Comparison of ENCODE assay signal across 17 cellular contexts in genomic region chr22:48496987-48497650, GRCh38.
A peak's percentile ranks its signal among the peaks of the same experiment; 100 is the strongest.
DNase-seq lines count a peak whose midpoint lies in the region; ATAC-seq and TF ChIP-seq lines count a peak whose summit lies in the region.
"Had no signal": no experiment of that assay in that cellular context is flagged by ENCODE, and none has a peak within 500 bp of the region (broad histone marks: within the 10 kb centered on the region; RNA-seq: fewer than 3 reads in every experiment).

No MANE protein-coding gene starts in this region.

- no peak overlapping the region for H3K4ac ChIP-seq in mesendoderm (ENCODE audit: low read depth, low read length)

- H3K18ac ChIP-seq in mesendoderm (ENCODE audit: low read length) = no peak overlapping the region

- no peak overlapping the region for H2AK5ac ChIP-seq in mesendoderm (ENCODE audit: low read length)

- ATAC-seq in Right ventricle myocardium inferior = no peak
- ATAC-seq in WTC11 = no peak; the same call in 1 of the 2 replicates
- ATAC-seq in aorta (ENCODE audit: low FRiP score) = no peak
- no peak for ATAC-seq in HG03342 (IDR thresholded peaks at IDR 0.05; ENCODE audit: unreplicated experiment)

- H3K9me3 ChIP-seq in right atrium auricular region (no peaks in the 10 kb centered on the region), aorta (ENCODE audit: control insufficient read depth, low read length) (no peaks in the 10 kb centered on the region)
- H3K9me3 ChIP-seq: BLaER1, Peyer's patch, SJSA1 had no signal

- no peak overlapping the region for H4K5ac ChIP-seq in mesendoderm (ENCODE audit: low read length)

- POLR2A ChIA-PET in WTC11 (lab: Charles Lee) = interaction anchor here (0.6 kb wide), 1 partner anchor 124 kb away, joined by 3 read pairs; no protein-coding TSS in a partner anchor

- H3K27me3 ChIP-seq in right atrium auricular region = no peaks in the 10 kb centered on the region
- no peaks in the 10 kb centered on the region for H3K27me3 ChIP-seq in mesendoderm (ENCODE audit: insufficient read depth, low read length, poor library complexity)
- no peaks in the 10 kb centered on the region for H3K27me3 ChIP-seq in aorta (ENCODE audit: control insufficient read depth in 1 of 2, insufficient read depth in 2 of 2, low read length in 1 of 2)
- H3K27me3 ChIP-seq: Peyer's patch, SJSA1 had no signal

- H3K27ac ChIP-seq in right atrium auricular region (no peak overlapping the region), mesendoderm (ENCODE audit: low read depth, low read length) (no peak overlapping the region), aorta (ENCODE audit: low read depth in 1 of 2, low read length in 2 of 2) (no peak overlapping the region)
- H3K27ac ChIP-seq: BLaER1, Peyer's patch, SJSA1 had no signal

- intact Hi-C loops in Right ventricle myocardium inferior (cut with DNase I) (loop anchor here (10.0 kb wide), 1 partner anchor 1652 kb away; no protein-coding TSS in a partner anchor), aorta (cut with DNase I) (no loop called here)

- peak overlapping the region; percentile 20 for H3K9ac ChIP-seq in mesendoderm (ENCODE audit: low read length)
- H3K9ac ChIP-seq: BLaER1 had no signal

- CTCF ChIA-PET in WTC11 (lab: Charles Lee) = interaction anchor here (0.6 to 1.9 kb wide), 3 partner anchors 10 to 1067 kb away, joined by 3 to 4 read pairs (median 4); no protein-coding TSS in a partner anchor

- no peak overlapping the region for H2BK5ac ChIP-seq in mesendoderm (ENCODE audit: low read length)

- peak overlapping the region; percentile 43 for H3K4me2 ChIP-seq in mesendoderm (ENCODE audit: low read length)
- H3K4me2 ChIP-seq: BLaER1 had no signal

- peaks cover 23% of the 10 kb centered on the region for H3K79me2 ChIP-seq in mesendoderm (ENCODE audit: control insufficient read depth, insufficient read depth, low read length)

- no peak overlapping the region for H4K8ac ChIP-seq in mesendoderm (ENCODE audit: low read depth, low read length)

- H2BK15ac ChIP-seq in mesendoderm (replicated peaks; ENCODE audit: low read depth) = no peak overlapping the region

- peak overlapping the region; percentile 47; the same call in 1 of the 2 replicates for H3K4me3 Mint-ChIP-seq in WTC11

- no peak overlapping the region for H3K4me3 ChIP-seq in right atrium auricular region
- no peak overlapping the region for H3K4me3 ChIP-seq in mesendoderm (ENCODE audit: low read length)
- H3K4me3 ChIP-seq in aorta (ENCODE audit: low read length in 2 of 2) = no peak overlapping the region
- H3K4me3 ChIP-seq: BLaER1, Peyer's patch, SJSA1 had no signal

- no peak overlapping the region for H3K27ac Mint-ChIP-seq in WTC11

- no CpG with 5 or more reads among the region's 30 CpGs for whole genome bisulfite sequencing in mesendoderm (ENCODE audit: extremely low coverage, insufficient coverage, low lambda C conversion rate)
- WGBS in aorta, 2 donors = 76 to 81% methylated on average over 26 to 28 of the region's 30 CpGs

- 0 out of 2 replicates have a peak, but pooled peaks cover under 1% of the 10 kb centered on the region for H3K36me3 Mint-ChIP-seq in WTC11

- TF ChIP-seq CTCF in right atrium auricular region (IDR thresholded peaks at IDR 0.05) (no peak), WTC11 (IDR thresholded peaks at IDR 0.05) (no peak), GM20000 (IDR thresholded peaks at IDR 0.05; ENCODE audit: extremely low read depth, missing control alignments) (no peak)

- H3K23ac ChIP-seq in mesendoderm (ENCODE audit: low read length) = no peak overlapping the region

- H3K4me1 ChIP-seq in right atrium auricular region (no peaks in the 10 kb centered on the region), mesendoderm (ENCODE audit: control insufficient read depth, low read depth, low read length) (peaks cover 14% of the 10 kb centered on the region), aorta (ENCODE audit: control insufficient read depth in 1 of 2, insufficient read depth in 2 of 2, low read length in 2 of 2) (no peaks in the 10 kb centered on the region)
- H3K4me1 ChIP-seq: BLaER1, Peyer's patch had no signal

- H3K36me3 ChIP-seq in right atrium auricular region = no peaks in the 10 kb centered on the region
- H3K36me3 ChIP-seq in mesendoderm (ENCODE audit: control insufficient read depth, insufficient read depth, low read length) = no peaks in the 10 kb centered on the region
- no peaks in the 10 kb centered on the region for H3K36me3 ChIP-seq in aorta (ENCODE audit: control insufficient read depth in 1 of 2, insufficient read depth in 2 of 2, low read length in 1 of 2)
- H3K36me3 ChIP-seq: BLaER1, Peyer's patch had no signal

- H3K56ac ChIP-seq in mesendoderm (ENCODE audit: low read length) = peak overlapping the region; percentile 75

- peaks cover 15% of the 10 kb centered on the region for H3K79me1 ChIP-seq in mesendoderm (ENCODE audit: low read length)

- peaks cover 55% of the 10 kb centered on the region for H3K4me1 Mint-ChIP-seq in WTC11

- no peak overlapping the region for H2BK120ac ChIP-seq in mesendoderm (ENCODE audit: low read depth, low read length)

- DNase-seq in Right ventricle myocardium inferior (ENCODE audit: missing footprints) = peak; percentile 42
- DNase-seq in right atrium auricular region (ENCODE audit: low spot score) = no peak
- DNase-seq in WTC11 (ENCODE audit: low spot score) = peak; percentile 55
- peak; percentile 64 for DNase-seq in mesendoderm
- DNase-seq in aorta = peak; percentile 35 to 64
- DNase-seq in epidermal melanocyte (ENCODE audit: insufficient read length, low spot score) = no peak
- DNase-seq in GM20000 (ENCODE audit: low spot score) = no peak
- DNase-seq: 8988T, DMS 273 treated with DMSO at 0.1 percent for 48 hours, EL, NCI-H1417 treated with DMSO at 0.1 percent for 48 hours, NCI-H2029, NCI-H510A treated with DMSO at 0.1 percent for 48 hours had no signal

- no peaks in the 10 kb centered on the region for H3K9me3 Mint-ChIP-seq in WTC11

- 0 out of 2 replicates have a peak, but pooled peaks cover 2% of the 10 kb centered on the region for H3K27me3 Mint-ChIP-seq in WTC11 (ENCODE audit: low read depth)

TF ChIP-seq in WTC11, 78 proteins besides CTCF, POLR2A, EP300 and RAD21:
- TF ChIP-seq ELF4 (CRISPR knock-in tag; IDR thresholded peaks at IDR 0.05; ENCODE audit: low read depth) (no peak), OVOL2 (CRISPR knock-in tag; IDR thresholded peaks at IDR 0.05; ENCODE audit: borderline replicate concordance) (no peak), TCF7 (CRISPR knock-in tag; IDR thresholded peaks at IDR 0.05; ENCODE audit: low read depth) (no peak), E2F4 (CRISPR knock-in tag; IDR thresholded peaks at IDR 0.05; ENCODE audit: borderline replicate concordance, low read depth) (no peak)
- TF ChIP-seq, protein P1, sequence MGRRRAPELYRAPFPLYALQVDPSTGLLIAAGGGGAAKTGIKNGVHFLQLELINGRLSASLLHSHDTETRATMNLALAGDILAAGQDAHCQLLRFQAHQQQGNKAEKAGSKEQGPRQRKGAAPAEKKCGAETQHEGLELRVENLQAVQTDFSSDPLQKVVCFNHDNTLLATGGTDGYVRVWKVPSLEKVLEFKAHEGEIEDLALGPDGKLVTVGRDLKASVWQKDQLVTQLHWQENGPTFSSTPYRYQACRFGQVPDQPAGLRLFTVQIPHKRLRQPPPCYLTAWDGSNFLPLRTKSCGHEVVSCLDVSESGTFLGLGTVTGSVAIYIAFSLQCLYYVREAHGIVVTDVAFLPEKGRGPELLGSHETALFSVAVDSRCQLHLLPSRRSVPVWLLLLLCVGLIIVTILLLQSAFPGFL (CRISPR knock-in tag; IDR thresholded peaks at IDR 0.05; ENCODE audit: borderline replicate concordance) = no peak
- TF ChIP-seq, protein P2, sequence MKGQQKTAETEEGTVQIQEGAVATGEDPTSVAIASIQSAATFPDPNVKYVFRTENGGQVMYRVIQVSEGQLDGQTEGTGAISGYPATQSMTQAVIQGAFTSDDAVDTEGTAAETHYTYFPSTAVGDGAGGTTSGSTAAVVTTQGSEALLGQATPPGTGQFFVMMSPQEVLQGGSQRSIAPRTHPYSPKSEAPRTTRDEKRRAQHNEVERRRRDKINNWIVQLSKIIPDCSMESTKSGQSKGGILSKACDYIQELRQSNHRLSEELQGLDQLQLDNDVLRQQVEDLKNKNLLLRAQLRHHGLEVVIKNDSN (CRISPR knock-in tag; IDR thresholded peaks at IDR 0.05) = no peak

Comparison
In these comparisons a context has a peak if more than half of its experiments do, and no peak if none do; other contexts are left out.
1. DNase-seq: peak in Right ventricle myocardium inferior (single experiment), WTC11 (single experiment), mesendoderm (single experiment) and aorta (2 of 2); none in right atrium auricular region (single experiment), epidermal melanocyte (single experiment) and GM20000 (single experiment).